ENCODE assay signal across 16 cellular contexts in the genomic region with DNA sequence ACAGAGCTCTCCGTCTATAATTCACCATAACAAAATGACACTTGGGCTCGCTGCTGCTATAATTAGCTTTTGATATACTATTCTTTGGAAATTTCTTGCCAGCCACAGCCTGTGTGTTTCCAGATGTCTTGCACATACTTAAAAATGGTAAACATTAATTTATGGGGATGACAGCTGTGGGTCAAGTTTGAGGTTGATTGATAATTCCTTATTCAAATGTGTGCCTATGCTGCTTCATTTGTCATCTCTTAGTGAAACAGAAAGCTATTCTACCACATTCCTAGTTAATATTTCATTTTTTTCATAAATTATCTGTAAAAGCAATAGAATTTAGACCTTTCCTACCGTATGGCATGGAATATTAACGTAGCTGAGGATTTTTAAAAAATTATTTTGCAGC.
"Had no signal": no experiment of that assay in that cellular context is flagged by ENCODE, and none has a peak within 500 bp of the region (broad histone marks: within the 10 kb centered on the region; RNA-seq: fewer than 3 reads in every experiment).

No MANE protein-coding gene starts in this region.

- DNase-seq: activated naive CD4-positive, alpha-beta T cell treated with anti-CD3 and anti-CD28 coated beads, Interleukin-2, amount 50 U/mL, for 16 hours; adrenal gland; colonic mucosa; immature natural killer cell; left cardiac atrium; mammary epithelial cell; naive thymus-derived CD4-positive, alpha-beta T cell; stimulated activated CD4-positive, alpha-beta T cell treated with anti-CD3 and anti-CD28 coated beads, Interleukin-15, amount 100 ng/mL, for 24 hours; stimulated activated CD4-positive, alpha-beta T cell treated with anti-CD3 and anti-CD28 coated beads, Interleukin-4, amount 100 ng/mL, for 4 hours; stomach; thyroid gland; uterus had no signal

- H3K4me1 ChIP-seq: adrenal gland, colonic mucosa, foreskin keratinocyte, stomach, thyroid gland, uterus had no signal

- H3K27ac Mint-ChIP-seq: activated T-helper 2 cell treated with anti-CD3 and anti-CD28 coated beads, Interferon-gamma antibody, Interleukin-2, Interleukin-4, amounts not matched to agents 10 μg/mL and 5 μg/mL and 100 μg/mL, durations not matched to agents 14 hours and 24 hours and 36 hours; immature natural killer cell; naive thymus-derived CD4-positive, alpha-beta T cell had no signal

- H3K36me3 Mint-ChIP-seq: immature natural killer cell; naive thymus-derived CD4-positive, alpha-beta T cell had no signal

- H3K4me3 Mint-ChIP-seq: immature natural killer cell; naive thymus-derived CD4-positive, alpha-beta T cell had no signal

- ATAC-seq: activated CD4-positive, CD25-positive, alpha-beta regulatory T cell treated with anti-CD3 and anti-CD28 coated beads, Interleukin-2, amount 50 U/mL, for 24 hours; left cardiac atrium; naive thymus-derived CD4-positive, alpha-beta T cell had no signal

- H3K27me3 ChIP-seq: adrenal gland, colonic mucosa, foreskin keratinocyte, neutrophil, stomach, thyroid gland, uterus had no signal

- H3K27me3 Mint-ChIP-seq: naive thymus-derived CD4-positive, alpha-beta T cell had no signal

- H3K9me3 ChIP-seq: adrenal gland, colonic mucosa, neutrophil, stomach, thyroid gland, uterus had no signal

- H3K4me1 Mint-ChIP-seq: immature natural killer cell; naive thymus-derived CD4-positive, alpha-beta T cell had no signal

- H3K4me3 ChIP-seq: adrenal gland, colonic mucosa, stomach, thyroid gland, uterus had no signal

- H3K9me3 Mint-ChIP-seq: activated T-helper 2 cell treated with anti-CD3 and anti-CD28 coated beads, Interferon-gamma antibody, Interleukin-2, Interleukin-4, amounts not matched to agents 10 μg/mL and 5 μg/mL and 100 μg/mL, durations not matched to agents 14 hours and 24 hours and 36 hours had no signal

- H3K27ac ChIP-seq: adrenal gland, colonic mucosa, foreskin keratinocyte, neutrophil, stomach, thyroid gland, uterus had no signal

- H3K36me3 ChIP-seq: adrenal gland, colonic mucosa, neutrophil, stomach, thyroid gland, uterus had no signal
